In the genomic region with DNA sequence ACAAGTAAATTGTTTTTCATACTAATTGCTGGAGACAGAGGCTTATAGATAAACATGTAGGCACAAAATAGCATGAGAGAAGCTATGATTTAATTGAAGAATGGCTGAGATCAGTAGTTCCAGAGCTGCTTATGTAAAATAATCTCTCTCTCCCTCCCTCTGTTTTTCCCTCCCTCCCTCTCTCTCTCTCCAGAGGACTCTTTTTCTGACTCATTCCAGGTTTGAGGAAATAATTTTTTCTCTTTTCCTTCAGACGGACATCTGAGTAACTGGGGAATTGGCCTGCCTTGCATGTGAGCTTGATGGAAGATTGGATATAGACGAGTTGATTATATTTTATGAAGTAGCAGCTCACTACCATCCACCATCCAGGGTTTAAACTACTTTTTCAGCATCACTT, we compare ENCODE assay signal across 20 cellular contexts. TPM values are rescaled to one million over a fixed set of nuclear protein-coding genes. Genes with fewer than 3 reads are reported as not detected.
DNase-seq lines count a peak whose midpoint lies in the region; ATAC-seq and TF ChIP-seq lines count a peak whose summit lies in the region.
"Had no signal": no experiment of that assay in that cellular context is flagged by ENCODE, and none has a peak within 500 bp of the region (broad histone marks: within the 10 kb centered on the region; RNA-seq: fewer than 3 reads in every experiment).

No MANE protein-coding gene starts in this region.

- peaks cover 36% of the 10 kb centered on the region for H3K4me1 Mint-ChIP-seq in mesothelial cell of epicardium
- peaks cover 4% of the 10 kb centered on the region for H3K4me1 Mint-ChIP-seq in activated T-helper 17 cell treated with anti-CD3 and anti-CD28 coated beads, Interleukin-2, amount 50 U/mL, for 72 hours

- H3K36me3 Mint-ChIP-seq in mesothelial cell of epicardium, result no peaks in the 10 kb centered on the region
- H3K36me3 Mint-ChIP-seq in activated T-helper 17 cell treated with anti-CD3 and anti-CD28 coated beads, Interleukin-2, amount 50 U/mL, for 72 hours (ENCODE audit: low read depth), result no peaks in the 10 kb centered on the region
- H3K36me3 Mint-ChIP-seq: CD8-positive, alpha-beta memory T cell had no signal

- H2AFZ ChIP-seq in ACC112 (ENCODE audit: low read length, unreplicated experiment), result peak overlapping the region; percentile 25

- intact Hi-C loops in dorsolateral prefrontal cortex (cut with DNase I), result loop anchor here (10.0 kb wide), 3 partner anchors 1629 to 1929 kb away; partner anchors contain the start of gene PRELID2 (in 1 of the 2)

- no peak overlapping the region for H3K27ac Mint-ChIP-seq in mesothelial cell of epicardium
- no peak overlapping the region for H3K27ac Mint-ChIP-seq in activated T-helper 17 cell treated with anti-CD3 and anti-CD28 coated beads, Interleukin-2, amount 50 U/mL, for 72 hours
- H3K27ac Mint-ChIP-seq: activated T-helper 1 cell treated with anti-CD3 and anti-CD28 coated beads, Interleukin-12 subunit alpha, Interleukin-12 subunit beta, Interleukin-2, Interleukin-4 antibody, amounts not matched to agents 30 ng/mL and 10 ng/mL and 1 ng/mL, durations not matched to agents 14 hours and 24 hours and 36 hours; CD8-positive, alpha-beta memory T cell; effector memory CD8-positive, alpha-beta T cell had no signal

- H3K27me3 Mint-ChIP-seq in mesothelial cell of epicardium (ENCODE audit: low read depth), result peaks cover 33% of the 10 kb centered on the region
- H3K27me3 Mint-ChIP-seq in activated T-helper 17 cell treated with anti-CD3 and anti-CD28 coated beads, Interleukin-2, amount 50 U/mL, for 72 hours, result peaks cover 58% of the 10 kb centered on the region

- H3K4me3 Mint-ChIP-seq in mesothelial cell of epicardium, result peak overlapping the region; percentile 14
- no peak overlapping the region for H3K4me3 Mint-ChIP-seq in activated T-helper 17 cell treated with anti-CD3 and anti-CD28 coated beads, Interleukin-2, amount 50 U/mL, for 72 hours
- H3K4me3 Mint-ChIP-seq: activated T-helper 1 cell treated with anti-CD3 and anti-CD28 coated beads, Interleukin-12 subunit alpha, Interleukin-12 subunit beta, Interleukin-2, Interleukin-4 antibody, amounts not matched to agents 30 ng/mL and 10 ng/mL and 1 ng/mL, durations not matched to agents 14 hours and 24 hours and 36 hours; CD8-positive, alpha-beta memory T cell; effector memory CD8-positive, alpha-beta T cell had no signal

- no peaks in the 10 kb centered on the region for H3K27me3 ChIP-seq in ACC112 (ENCODE audit: insufficient read depth, low read length)
- peaks cover 0 to 20% (median 0%) of the 10 kb centered on the region in 45 donors for H3K27me3 ChIP-seq in dorsolateral prefrontal cortex
- H3K27me3 ChIP-seq: uterus had no signal

- H3K36me3 ChIP-seq in ACC112 (ENCODE audit: insufficient read depth, low read length), result no peaks in the 10 kb centered on the region
- H3K36me3 ChIP-seq: SJSA1, uterus had no signal

- no peak for TF ChIP-seq CTCF in dorsolateral prefrontal cortex (IDR thresholded peaks at IDR 0.05 in 54 of 56, conservative IDR thresholded peaks at IDR 0.05 in 2 of 56; ENCODE audit: low read depth in 1 of 56, partially characterized antibody in 56 of 56)
- no peak for TF ChIP-seq CTCF in mesothelial cell of epicardium (IDR thresholded peaks at IDR 0.05; ENCODE audit: unreplicated experiment)

- H3K4me1 ChIP-seq in ACC112 (ENCODE audit: control insufficient read depth, insufficient read depth, low read length, unreplicated experiment), result peaks cover 10% of the 10 kb centered on the region

- H3K27ac ChIP-seq in ACC112 (ENCODE audit: low read depth, low read length) (no peak overlapping the region), dorsolateral prefrontal cortex (peak overlapping the region in 53 of 59 donors; percentile 1 to 94 (median 76))
- H3K27ac ChIP-seq: KMS-11, SJSA1, uterus had no signal

- no peak for ATAC-seq in activated T-helper 17 cell treated with anti-CD3 and anti-CD28 coated beads, Interleukin-2, amount 50 U/mL, for 72 hours (replicated peaks)
- no peak for ATAC-seq in GM19397 (IDR thresholded peaks at IDR 0.05; ENCODE audit: unreplicated experiment)
- ATAC-seq: effector memory CD8-positive, alpha-beta T cell; stimulated activated naive CD8-positive, alpha-beta T cell treated with anti-CD3 and anti-CD28 coated beads, Interleukin-15, Interleukin-2, amounts not matched to agents 100 U/mL and 50 U/mL, for 24 hours had no signal

- DNase-seq in LHCN-M2 (ENCODE audit: low read depth) (peak; percentile 41), dorsolateral prefrontal cortex (no peak), mesothelial cell of epicardium (ENCODE audit: low spot score in 2 of 2, unreplicated experiment in 2 of 2) (no peak), mucosa of gallbladder (ENCODE audit: low spot score) (no peak), A172 (ENCODE audit: low spot score) (no peak)
- DNase-seq: CD8-positive, alpha-beta memory T cell; effector memory CD8-positive, alpha-beta T cell; left cardiac atrium; NCI-H1048; NCI-H2107; NCI-H748 treated with DMSO at 0.1 percent for 48 hours; occipital lobe; stimulated activated naive CD8-positive, alpha-beta T cell treated with anti-CD3 and anti-CD28 coated beads, Interleukin-15, Interleukin-2, amounts not matched to agents 100 U/mL and 50 U/mL, for 24 hours; uterus had no signal

- no peaks in the 10 kb centered on the region for H3K9me3 Mint-ChIP-seq in mesothelial cell of epicardium
- no peaks in the 10 kb centered on the region for H3K9me3 Mint-ChIP-seq in activated T-helper 17 cell treated with anti-CD3 and anti-CD28 coated beads, Interleukin-2, amount 50 U/mL, for 72 hours
- H3K9me3 Mint-ChIP-seq: activated T-helper 1 cell treated with anti-CD3 and anti-CD28 coated beads, Interleukin-12 subunit alpha, Interleukin-12 subunit beta, Interleukin-2, Interleukin-4 antibody, amounts not matched to agents 30 ng/mL and 10 ng/mL and 1 ng/mL, durations not matched to agents 14 hours and 24 hours and 36 hours; CD8-positive, alpha-beta memory T cell; effector memory CD8-positive, alpha-beta T cell had no signal

- no peaks in the 10 kb centered on the region for H3K79me2 ChIP-seq in ACC112 (ENCODE audit: control insufficient read depth, insufficient read depth, low read length, unreplicated experiment)

- H3K4me3 ChIP-seq in ACC112 (ENCODE audit: low read depth, low read length) (peak overlapping the region; percentile 77), dorsolateral prefrontal cortex (peak overlapping the region; percentile 7 to 74 (median 58))
- H3K4me3 ChIP-seq: SJSA1, uterus had no signal

RNA-seq across cellular contexts. Expression of gene KCTD16, which starts 35.5 kb away (rescaled TPM):
- total RNA-seq in LHCN-M2 (2014; rRNA removed), result 0.11 and 0.32 TPM in 2 replicates
- 0.46 TPM for polyA plus RNA-seq in LHCN-M2 (2012)
- 10 to 100 TPM; 21.1 to 86.8 (median 58.6) TPM for total RNA-seq in dorsolateral prefrontal cortex
- total RNA-seq in mesothelial cell of epicardium, result 3.9 to 4.8 TPM (median 4.5 TPM) in 3 replicates
- total RNA-seq in activated T-helper 17 cell treated with anti-CD3 and anti-CD28 coated beads, Interleukin-2, amount 50 U/mL, for 72 hours, result under 1 TPM; 0.11 to 0.40 TPM
- total RNA-seq in mucosa of gallbladder, result 0.35 TPM
- total RNA-seq in A172 (2014; rRNA removed; shearing (Covaris generic)), result 0.89 and 1.2 TPM in 2 replicates
- total RNA-seq: activated T-helper 1 cell treated with anti-CD3 and anti-CD28 coated beads, Interleukin-12 subunit alpha, Interleukin-12 subunit beta, Interleukin-2, Interleukin-4 antibody, amounts not matched to agents 30 ng/mL and 10 ng/mL and 1 ng/mL, durations not matched to agents 14 hours and 24 hours and 36 hours had no signal

RNA-seq across cellular contexts. Expression of gene YIPF5, which starts 35.7 kb away (rescaled TPM):
- total RNA-seq in LHCN-M2 (2014; rRNA removed) (67.2 and 72.8 TPM in 2 replicates), dorsolateral prefrontal cortex (10 to 100 TPM; 17.9 to 67.8 (median 46.1) TPM), mesothelial cell of epicardium (60.2 to 63.0 TPM (median 60.2 TPM) in 3 replicates), mucosa of gallbladder (48.6 TPM)
- 53.3 TPM for polyA plus RNA-seq in LHCN-M2 (2012)
- 10 to 100 TPM; 51.4 to 52.0 TPM for total RNA-seq in activated T-helper 17 cell treated with anti-CD3 and anti-CD28 coated beads, Interleukin-2, amount 50 U/mL, for 72 hours
- 68.3 and 83.6 TPM in 2 replicates for total RNA-seq in A172 (2014; rRNA removed; shearing (Covaris generic))
